Comparison of ENCODE assay signal across 1 cellular context in genomic region chr21:43884012-43884860, GRCh38.
A peak's percentile ranks its signal among the peaks of the same experiment; 100 is the strongest.
TF ChIP-seq lines count a peak whose summit lies in the region.

No MANE protein-coding gene starts in this region.

TF ChIP-seq in HEK293, 187 proteins besides CTCF, POLR2A, EP300 and RAD21 (continued from another document):
- peak; percentile 57 for TF ChIP-seq ZFHX2 (tag by site-specific recombination; conservative IDR thresholded peaks at IDR 0.05)
- 0 out of 2 replicates have a peak, but pooled peaks have one; percentile 8 for TF ChIP-seq ATF2 (tag by site-specific recombination; IDR thresholded peaks at IDR 0.05; ENCODE audit: low read depth)
- TF ChIP-seq PRDM4 (tag by site-specific recombination; IDR thresholded peaks at IDR 0.05) = peak; percentile 95
- TF ChIP-seq IKZF3 (tag by site-specific recombination; IDR thresholded peaks at IDR 0.05) = peak; percentile 63; the same call in 1 of the 2 replicates
- no peak for TF ChIP-seq ZNF658 (tag by site-specific recombination; IDR thresholded peaks at IDR 0.05)
- TF ChIP-seq ZNF600 (tag by site-specific recombination; IDR thresholded peaks at IDR 0.05) = peak; percentile 79
- peak; percentile 68 for TF ChIP-seq GLIS1 (tag by site-specific recombination; IDR thresholded peaks at IDR 0.05)
- no peak for TF ChIP-seq ZNF292 (tag by site-specific recombination; IDR thresholded peaks at IDR 0.05; ENCODE audit: borderline replicate concordance, low read depth)
- peak; percentile 53; the same call in 1 of the 2 replicates for TF ChIP-seq ZEB2 (tag by site-specific recombination; IDR thresholded peaks at IDR 0.05)
- TF ChIP-seq ZBTB7A (tag by site-specific recombination; IDR thresholded peaks at IDR 0.05; ENCODE audit: low read depth) = no peak
- TF ChIP-seq ZNF513 (tag by site-specific recombination; IDR thresholded peaks at IDR 0.05) = peak; percentile 56; the same call in 1 of the 2 replicates
- peak; percentile 84 for TF ChIP-seq KLF1 (tag by site-specific recombination; IDR thresholded peaks at IDR 0.05)
- TF ChIP-seq ZNF585B (tag by site-specific recombination; IDR thresholded peaks at IDR 0.05) = no peak
- no peak for TF ChIP-seq AEBP2 (tag by site-specific recombination; IDR thresholded peaks at IDR 0.05; ENCODE audit: borderline replicate concordance)
- no peak for TF ChIP-seq ZNF354C (tag by site-specific recombination; IDR thresholded peaks at IDR 0.05; ENCODE audit: borderline replicate concordance, low read depth)
- TF ChIP-seq PRDM10 (tag by site-specific recombination; IDR thresholded peaks at IDR 0.05) = no peak
- no peak for TF ChIP-seq ZXDB (tag by site-specific recombination; IDR thresholded peaks at IDR 0.05)
- TF ChIP-seq REPIN1 (tag by site-specific recombination; IDR thresholded peaks at IDR 0.05; ENCODE audit: low read depth) = no peak
- no peak for TF ChIP-seq ZNF324 (tag by site-specific recombination; IDR thresholded peaks at IDR 0.05)
- peak; percentile 33; the same call in 1 of the 2 replicates for TF ChIP-seq SP3 (tag by site-specific recombination; IDR thresholded peaks at IDR 0.05)
- TF ChIP-seq ZNF404 (tag by site-specific recombination; IDR thresholded peaks at IDR 0.05) = no peak
- no peak for TF ChIP-seq ZNF571 (tag by site-specific recombination; IDR thresholded peaks at IDR 0.05)
- TF ChIP-seq GLI2 (tag by site-specific recombination; IDR thresholded peaks at IDR 0.05; ENCODE audit: borderline replicate concordance, low read depth) = no peak
- TF ChIP-seq ZNF623 (tag by site-specific recombination; IDR thresholded peaks at IDR 0.05) = no peak
- TF ChIP-seq ZNF791 (tag by site-specific recombination; IDR thresholded peaks at IDR 0.05) = no peak; the same call in 1 of the 2 replicates
- TF ChIP-seq ZNF596 (tag by site-specific recombination; IDR thresholded peaks at IDR 0.05) = no peak
- TF ChIP-seq ZFP69B (tag by site-specific recombination; IDR thresholded peaks at IDR 0.05) = peak; percentile 17; the same call in 1 of the 2 replicates
- TF ChIP-seq ZNF555 (tag by site-specific recombination; conservative IDR thresholded peaks at IDR 0.05) = no peak
- 0 out of 2 replicates have a peak, but pooled peaks have one; percentile 13 for TF ChIP-seq SCRT2 (tag by site-specific recombination; IDR thresholded peaks at IDR 0.05)
- peak; percentile 52; the same call in 1 of the 2 replicates for TF ChIP-seq KLF10 (tag by site-specific recombination; IDR thresholded peaks at IDR 0.05)
- no peak for TF ChIP-seq ZNF239 (tag by site-specific recombination; IDR thresholded peaks at IDR 0.05)
- TF ChIP-seq ZNF580 (tag by site-specific recombination; IDR thresholded peaks at IDR 0.05) = no peak
- peak; percentile 44 for TF ChIP-seq ZNF423 (tag by site-specific recombination; IDR thresholded peaks at IDR 0.05)
- no peak for TF ChIP-seq ZNF266 (tag by site-specific recombination; IDR thresholded peaks at IDR 0.05; ENCODE audit: low read depth)
- no peak for TF ChIP-seq ZNF248 (tag by site-specific recombination; IDR thresholded peaks at IDR 0.05)
- no peak for TF ChIP-seq TRIM28 (IDR thresholded peaks at IDR 0.05; ENCODE audit: borderline replicate concordance, low read length)
- TF ChIP-seq ZNF639 (tag by site-specific recombination; IDR thresholded peaks at IDR 0.05) = no peak; the same call in 1 of the 2 replicates
- no peak for TF ChIP-seq SETDB1 (IDR thresholded peaks at IDR 0.05; ENCODE audit: insufficient read length, low read length)
- no peak for TF ChIP-seq ZNF175 (tag by site-specific recombination; IDR thresholded peaks at IDR 0.05)
- no peak for TF ChIP-seq KLF16 (tag by site-specific recombination; IDR thresholded peaks at IDR 0.05)
- peak; percentile 52 for TF ChIP-seq ZIC2 (tag by site-specific recombination; IDR thresholded peaks at IDR 0.05)
- no peak for TF ChIP-seq ZNF223 (tag by site-specific recombination; IDR thresholded peaks at IDR 0.05)
- no peak for TF ChIP-seq ZNF768 (tag by site-specific recombination; IDR thresholded peaks at IDR 0.05)
- TF ChIP-seq OSR2 (tag by site-specific recombination; IDR thresholded peaks at IDR 0.05) = peak; percentile 70
- no peak for TF ChIP-seq ZNF10 (tag by site-specific recombination; IDR thresholded peaks at IDR 0.05)
- peak; percentile 39; the same call in 1 of the 2 replicates for TF ChIP-seq ZNF394 (tag by site-specific recombination; IDR thresholded peaks at IDR 0.05; ENCODE audit: borderline replicate concordance)
